ENCODE assay signal across 10 cellular contexts in genomic region chr5:11494340-11494739, GRCh38.
A peak's percentile ranks its signal among the peaks of the same experiment; 100 is the strongest.
DNase-seq lines count a peak whose midpoint lies in the region; ATAC-seq and TF ChIP-seq lines count a peak whose summit lies in the region.
"Had no signal": no experiment of that assay in that cellular context is flagged by ENCODE, and none has a peak within 500 bp of the region (broad histone marks: within the 10 kb centered on the region; RNA-seq: fewer than 3 reads in every experiment).

No MANE protein-coding gene starts in this region.

- H3K9me3 Mint-ChIP-seq in brain (no peaks in the 10 kb centered on the region), nephron (no peaks in the 10 kb centered on the region)
- no peaks in the 10 kb centered on the region for H3K9me3 Mint-ChIP-seq in activated CD8-positive, alpha-beta memory T cell treated with anti-CD3 and anti-CD28 coated beads, Interleukin-2, amount 10 ng/mL, durations not matched to agents 7 days and 5 days (ENCODE audit: low read depth)

- CTCF ChIA-PET in activated CD8-positive, alpha-beta memory T cell treated with anti-CD3 and anti-CD28 coated beads, Interleukin-2, amount 10 ng/mL, durations not matched to agents 7 days and 5 days (lab: Charles Lee): no interaction called here

- no peak overlapping the region for H3K4me3 Mint-ChIP-seq in brain
- H3K4me3 Mint-ChIP-seq in nephron: no peak overlapping the region
- H3K4me3 Mint-ChIP-seq in activated CD8-positive, alpha-beta memory T cell treated with anti-CD3 and anti-CD28 coated beads, Interleukin-2, amount 10 ng/mL, durations not matched to agents 7 days and 5 days: no peak overlapping the region

- DNase-seq in DMS 273 (lab: John Stamatoyannopoulos, UW; ENCODE audit: unreplicated experiment) (peak; percentile 8), DMS 273 treated with DMSO at 0.1 percent for 48 hours (lab: John Stamatoyannopoulos, UW) (no peak), M059J (ENCODE audit: low read depth) (peak; percentile 11), inferior parietal cortex (ENCODE audit: extremely low spot score) (no peak), putamen (ENCODE audit: low spot score) (no peak)
- no peak for DNase-seq in activated CD8-positive, alpha-beta memory T cell treated with anti-CD3 and anti-CD28 coated beads, Interleukin-2, amount 10 ng/mL, durations not matched to agents 7 days and 5 days
- DNase-seq: stimulated activated CD4-positive, alpha-beta T cell treated with anti-CD3 and anti-CD28 coated beads, Interleukin-4, amount 100 ng/mL, for 4 hours; transverse colon had no signal

- H3K4me1 Mint-ChIP-seq in brain (peaks cover 9% of the 10 kb centered on the region), nephron (no peaks in the 10 kb centered on the region)
- no peaks in the 10 kb centered on the region for H3K4me1 Mint-ChIP-seq in activated CD8-positive, alpha-beta memory T cell treated with anti-CD3 and anti-CD28 coated beads, Interleukin-2, amount 10 ng/mL, durations not matched to agents 7 days and 5 days

- no peak for ATAC-seq in activated CD8-positive, alpha-beta memory T cell treated with anti-CD3 and anti-CD28 coated beads, Interleukin-2, amount 10 ng/mL, durations not matched to agents 7 days and 5 days

- no peaks in the 10 kb centered on the region for H3K27me3 Mint-ChIP-seq in brain
- H3K27me3 Mint-ChIP-seq in nephron (ENCODE audit: low read depth): peaks cover 7% of the 10 kb centered on the region
- H3K27me3 Mint-ChIP-seq in activated CD8-positive, alpha-beta memory T cell treated with anti-CD3 and anti-CD28 coated beads, Interleukin-2, amount 10 ng/mL, durations not matched to agents 7 days and 5 days: no peaks in the 10 kb centered on the region

- TF ChIP-seq CTCF in brain (conservative IDR thresholded peaks at IDR 0.05) (peak; percentile 44 to 68), nephron (IDR thresholded peaks at IDR 0.05; ENCODE audit: unreplicated experiment in 3 of 3) (peak; percentile 35 to 62 (median 57))

- H3K36me3 Mint-ChIP-seq in brain: no peaks in the 10 kb centered on the region
- no peaks in the 10 kb centered on the region for H3K36me3 Mint-ChIP-seq in nephron (ENCODE audit: low read depth)
- H3K36me3 Mint-ChIP-seq in activated CD8-positive, alpha-beta memory T cell treated with anti-CD3 and anti-CD28 coated beads, Interleukin-2, amount 10 ng/mL, durations not matched to agents 7 days and 5 days: no peaks in the 10 kb centered on the region

- H3K27ac Mint-ChIP-seq in brain (peak overlapping the region in 1 of 5 experiments; percentile 48), nephron (no peak overlapping the region)
- no peak overlapping the region for H3K27ac Mint-ChIP-seq in activated CD8-positive, alpha-beta memory T cell treated with anti-CD3 and anti-CD28 coated beads, Interleukin-2, amount 10 ng/mL, durations not matched to agents 7 days and 5 days

Comparison
In these comparisons a context has a peak if more than half of its experiments do, and no peak if none do; other contexts are left out.
1. DNase-seq: peak in DMS 273 (single experiment) and M059J (single experiment); none in DMS 273 treated with DMSO at 0.1 percent for 48 hours (single experiment), inferior parietal cortex (single experiment), activated CD8-positive, alpha-beta memory T cell treated with anti-CD3 and anti-CD28 coated beads, Interleukin-2, amount 10 ng/mL, durations not matched to agents 7 days and 5 days (single experiment) and putamen (single experiment).